In genomic region chr6:157760137-157760536, GRCh38 we compare ENCODE assay signal across 12 cellular contexts.
DNase-seq lines count a peak whose midpoint lies in the region; ATAC-seq and TF ChIP-seq lines count a peak whose summit lies in the region.
"Had no signal": no experiment of that assay in that cellular context is flagged by ENCODE, and none has a peak within 500 bp of the region (broad histone marks: within the 10 kb centered on the region; RNA-seq: fewer than 3 reads in every experiment).

No MANE protein-coding gene starts in this region.

- H3K4me1 ChIP-seq in aorta (ENCODE audit: control insufficient read depth in 1 of 2, insufficient read depth in 2 of 2, low read length in 2 of 2) (peaks cover 5 to 7% of the 10 kb centered on the region in 2 donors), left lung (peaks cover 24 to 72% of the 10 kb centered on the region in 2 donors)

- H3K27ac Mint-ChIP-seq in stimulated activated naive CD8-positive, alpha-beta T cell treated with anti-CD3 and anti-CD28 coated beads, Interleukin-15, Interleukin-2, amounts not matched to agents 100 ng/mL and 50 ng/mL, for 24 hours: peak overlapping the region; percentile 98
- peak overlapping the region; percentile 90 for H3K27ac Mint-ChIP-seq in activated naive CD8-positive, alpha-beta T cell treated with anti-CD3 and anti-CD28 coated beads for 36 hours
- H3K27ac Mint-ChIP-seq in memory B cell: peak overlapping the region; percentile 35

- no peak for TF ChIP-seq CTCF in left lung (IDR thresholded peaks at IDR 0.05)

- H3K4me1 Mint-ChIP-seq in stimulated activated naive CD8-positive, alpha-beta T cell treated with anti-CD3 and anti-CD28 coated beads, Interleukin-15, Interleukin-2, amounts not matched to agents 100 ng/mL and 50 ng/mL, for 24 hours (ENCODE audit: low read depth): peaks cover 97% of the 10 kb centered on the region
- peaks cover 90% of the 10 kb centered on the region for H3K4me1 Mint-ChIP-seq in activated naive CD8-positive, alpha-beta T cell treated with anti-CD3 and anti-CD28 coated beads for 36 hours
- peaks cover 66% of the 10 kb centered on the region for H3K4me1 Mint-ChIP-seq in memory B cell

- peaks cover 3% of the 10 kb centered on the region for H3K36me3 Mint-ChIP-seq in stimulated activated naive CD8-positive, alpha-beta T cell treated with anti-CD3 and anti-CD28 coated beads, Interleukin-15, Interleukin-2, amounts not matched to agents 100 ng/mL and 50 ng/mL, for 24 hours (ENCODE audit: low read depth)
- H3K36me3 Mint-ChIP-seq in activated naive CD8-positive, alpha-beta T cell treated with anti-CD3 and anti-CD28 coated beads for 36 hours: peaks cover 13% of the 10 kb centered on the region
- H3K36me3 Mint-ChIP-seq in memory B cell: no peaks in the 10 kb centered on the region
- H3K36me3 Mint-ChIP-seq: brain had no signal

- H3K27ac ChIP-seq in aorta (ENCODE audit: low read depth in 1 of 2, low read length in 2 of 2) (peak overlapping the region; percentile 38 to 98), left lung (peak overlapping the region in 1 of 2 donors; percentile 74)
- H3K27ac ChIP-seq: C4-2B had no signal

- peak overlapping the region; percentile 57 for H3K4me3 Mint-ChIP-seq in stimulated activated naive CD8-positive, alpha-beta T cell treated with anti-CD3 and anti-CD28 coated beads, Interleukin-15, Interleukin-2, amounts not matched to agents 100 ng/mL and 50 ng/mL, for 24 hours
- no peak overlapping the region for H3K4me3 Mint-ChIP-seq in activated naive CD8-positive, alpha-beta T cell treated with anti-CD3 and anti-CD28 coated beads for 36 hours
- no peak overlapping the region for H3K4me3 Mint-ChIP-seq in memory B cell
- H3K4me3 Mint-ChIP-seq: brain had no signal

- no peaks in the 10 kb centered on the region for H3K9me3 Mint-ChIP-seq in stimulated activated naive CD8-positive, alpha-beta T cell treated with anti-CD3 and anti-CD28 coated beads, Interleukin-15, Interleukin-2, amounts not matched to agents 100 ng/mL and 50 ng/mL, for 24 hours
- peaks cover 8% of the 10 kb centered on the region for H3K9me3 Mint-ChIP-seq in activated naive CD8-positive, alpha-beta T cell treated with anti-CD3 and anti-CD28 coated beads for 36 hours
- H3K9me3 Mint-ChIP-seq in memory B cell: no peaks in the 10 kb centered on the region

- H3K27me3 ChIP-seq in aorta (ENCODE audit: control insufficient read depth in 1 of 2, insufficient read depth in 2 of 2, low read length in 1 of 2) (no peaks in the 10 kb centered on the region), left lung (peaks cover 0 to 11% of the 10 kb centered on the region in 2 donors)
- H3K27me3 ChIP-seq: sigmoid colon had no signal

- H3K9me3 ChIP-seq in aorta (ENCODE audit: control insufficient read depth, low read length): no peaks in the 10 kb centered on the region
- H3K9me3 ChIP-seq in left lung: no peaks in the 10 kb centered on the region
- H3K9me3 ChIP-seq: sigmoid colon had no signal

- no peak for DNase-seq in stimulated activated naive CD8-positive, alpha-beta T cell treated with anti-CD3 and anti-CD28 coated beads, Interleukin-15, Interleukin-2, amounts not matched to agents 100 U/mL and 50 U/mL, for 24 hours
- DNase-seq in activated naive CD8-positive, alpha-beta T cell treated with anti-CD3 and anti-CD28 coated beads for 36 hours: no peak
- DNase-seq in memory B cell (ENCODE audit: low spot score in 2 of 2) (no peak), aorta (no peak), left lung (no peak), C1 segment of cervical spinal cord (lab: John Stamatoyannopoulos, UW) (no peak)
- DNase-seq: NCI-H146, sigmoid colon had no signal

- H3K4me3 ChIP-seq in aorta (ENCODE audit: low read length in 2 of 2) (no peak overlapping the region), left lung (no peak overlapping the region)
- H3K4me3 ChIP-seq: sigmoid colon had no signal

- ATAC-seq in stimulated activated naive CD8-positive, alpha-beta T cell treated with anti-CD3 and anti-CD28 coated beads, Interleukin-15, Interleukin-2, amounts not matched to agents 100 U/mL and 50 U/mL, for 24 hours: no peak
- ATAC-seq in memory B cell (ENCODE audit: low read depth): no peak
- no peak for ATAC-seq in aorta (ENCODE audit: low FRiP score)
- ATAC-seq in left lung: no peak
- ATAC-seq in HG02571 (IDR thresholded peaks at IDR 0.05; ENCODE audit: unreplicated experiment): no peak

- intact Hi-C loops in aorta (cut with DNase I): loop anchor here (5.0 to 10.0 kb wide), 2 partner anchors 52 to 305 kb away; no protein-coding TSS in a partner anchor
- intact Hi-C loops in left lung (cut with DNase I): loop anchor here in 1 of 2 donors (10.0 kb wide), 1 partner anchor 315 kb away; no protein-coding TSS in a partner anchor

- H3K36me3 ChIP-seq in aorta (ENCODE audit: control insufficient read depth in 1 of 2, insufficient read depth in 2 of 2, low read length in 1 of 2) (no peaks in the 10 kb centered on the region), left lung (no peaks in the 10 kb centered on the region)
- H3K36me3 ChIP-seq: sigmoid colon had no signal

- 96 to 97% methylated on average over 6 of the region's 6 CpGs for WGBS in aorta, 2 donors

- H3K27me3 Mint-ChIP-seq in stimulated activated naive CD8-positive, alpha-beta T cell treated with anti-CD3 and anti-CD28 coated beads, Interleukin-15, Interleukin-2, amounts not matched to agents 100 ng/mL and 50 ng/mL, for 24 hours: no peaks in the 10 kb centered on the region
- H3K27me3 Mint-ChIP-seq in activated naive CD8-positive, alpha-beta T cell treated with anti-CD3 and anti-CD28 coated beads for 36 hours: no peaks in the 10 kb centered on the region
- H3K27me3 Mint-ChIP-seq in memory B cell: no peaks in the 10 kb centered on the region

Comparison
In these comparisons a context has a peak if more than half of its experiments do, and no peak if none do; other contexts are left out.
1. H3K27ac Mint-ChIP-seq: peak in every context shown above with its lines; median percentile 98 in stimulated activated naive CD8-positive, alpha-beta T cell treated with anti-CD3 and anti-CD28 coated beads, Interleukin-15, Interleukin-2, amounts not matched to agents 100 ng/mL and 50 ng/mL, for 24 hours; 90 in activated naive CD8-positive, alpha-beta T cell treated with anti-CD3 and anti-CD28 coated beads for 36 hours; 35 in memory B cell.